Comparison of ENCODE assay signal across 8 cellular contexts in the genomic region with DNA sequence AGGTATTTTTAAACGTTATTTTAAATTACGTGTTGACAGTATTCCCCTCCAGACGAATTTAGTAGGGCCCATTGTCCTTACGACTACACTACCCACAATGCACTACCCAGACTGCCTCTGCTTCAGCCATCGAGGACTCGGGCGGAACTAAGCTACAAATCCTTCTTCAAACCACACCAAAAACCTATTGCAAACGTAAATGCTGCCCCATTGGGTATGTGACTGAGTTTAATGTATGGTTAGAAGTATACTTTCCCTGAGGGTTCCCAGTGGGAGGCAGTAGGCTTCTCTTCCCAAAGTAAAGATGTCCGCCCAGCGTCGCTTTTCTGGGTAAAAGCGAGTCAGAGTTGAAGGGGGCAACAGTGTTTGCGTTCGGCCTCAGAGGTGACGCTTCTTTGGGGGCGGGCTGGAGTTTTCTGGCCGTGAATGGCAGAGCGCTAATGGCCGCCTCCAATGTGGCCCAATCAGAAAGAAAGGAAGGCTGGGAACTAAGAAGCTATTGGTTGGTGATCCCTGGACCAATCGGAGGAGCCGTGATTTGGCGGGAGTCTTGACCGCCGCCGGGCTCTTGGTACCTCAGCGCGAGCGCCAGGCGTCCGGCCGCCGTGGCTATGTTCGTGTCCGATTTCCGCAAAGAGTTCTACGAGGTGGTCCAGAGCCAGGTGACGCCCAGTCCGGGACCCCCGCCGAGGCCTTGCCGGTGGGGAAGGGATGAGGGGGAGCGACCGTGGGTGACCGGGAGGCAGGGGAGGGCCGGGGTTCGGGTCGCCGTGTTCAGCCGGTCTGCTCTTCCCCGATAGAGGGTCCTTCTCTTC. TPM values are rescaled to one million over a fixed set of nuclear protein-coding genes. Genes with fewer than 3 reads are reported as not detected.
DNase-seq lines count a peak whose midpoint lies in the region; ATAC-seq, FAIRE-seq and TF ChIP-seq lines count a peak whose summit lies in the region.

A gene with protein sequence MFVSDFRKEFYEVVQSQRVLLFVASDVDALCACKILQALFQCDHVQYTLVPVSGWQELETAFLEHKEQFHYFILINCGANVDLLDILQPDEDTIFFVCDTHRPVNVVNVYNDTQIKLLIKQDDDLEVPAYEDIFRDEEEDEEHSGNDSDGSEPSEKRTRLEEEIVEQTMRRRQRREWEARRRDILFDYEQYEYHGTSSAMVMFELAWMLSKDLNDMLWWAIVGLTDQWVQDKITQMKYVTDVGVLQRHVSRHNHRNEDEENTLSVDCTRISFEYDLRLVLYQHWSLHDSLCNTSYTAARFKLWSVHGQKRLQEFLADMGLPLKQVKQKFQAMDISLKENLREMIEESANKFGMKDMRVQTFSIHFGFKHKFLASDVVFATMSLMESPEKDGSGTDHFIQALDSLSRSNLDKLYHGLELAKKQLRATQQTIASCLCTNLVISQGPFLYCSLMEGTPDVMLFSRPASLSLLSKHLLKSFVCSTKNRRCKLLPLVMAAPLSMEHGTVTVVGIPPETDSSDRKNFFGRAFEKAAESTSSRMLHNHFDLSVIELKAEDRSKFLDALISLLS (plus strand): TSS at position 563 of the 815 bp plus-strand sequence. CDS start 49 bp downstream, at position 612.

- H3K9me3 Mint-ChIP-seq in endothelial cell (ENCODE audit: unreplicated experiment) (no peaks in the 10 kb centered on the region), mesothelial cell of epicardium (no peaks in the 10 kb centered on the region)

- CTCF ChIA-PET in OCI-LY7 (lab: Charles Lee; ENCODE audit: unreplicated experiment) = no interaction called here

- H2AFZ ChIP-seq in OCI-LY7 (ENCODE audit: low read length) = peak within 1 kb of the TSS; percentile 78

- peak; percentile 74 for ATAC-seq in GM21526 (IDR thresholded peaks at IDR 0.05; ENCODE audit: low FRiP score, unreplicated experiment)

- H3K36me3 ChIP-seq in OCI-LY7 (ENCODE audit: insufficient read depth, low read length) = peaks cover 55% of the 10 kb centered on the region

- intact Hi-C loops in OCI-LY7 (cut with micrococcal nuclease; ENCODE audit: unreplicated experiment) = loop anchor here (5.0 kb wide), 1 partner anchor 32 kb away; a partner anchor contains a TSS

- H3K4me1 ChIP-seq in OCI-LY7 (ENCODE audit: insufficient read depth, low read length, poor library complexity, severe bottlenecking) = peaks cover 14% of the 10 kb centered on the region

- TF ChIP-seq CTCF in D721Med (IDR thresholded peaks at IDR 0.05; ENCODE audit: insufficient read depth, missing control alignments) (no peak), OCI-LY7 (conservative IDR thresholded peaks at IDR 0.05; ENCODE audit: low read length) (no peak), endothelial cell (IDR thresholded peaks at IDR 0.05; ENCODE audit: unreplicated experiment) (no peak), mesothelial cell of epicardium (IDR thresholded peaks at IDR 0.05; ENCODE audit: unreplicated experiment) (no peak)

- H4K20me1 ChIP-seq in OCI-LY7 (ENCODE audit: insufficient read depth, low read length) = peaks cover 19% of the 10 kb centered on the region

- H3K4me1 Mint-ChIP-seq in endothelial cell (ENCODE audit: unreplicated experiment) (peaks cover 25% of the 10 kb centered on the region), mesothelial cell of epicardium (peaks cover 28% of the 10 kb centered on the region)

- DNase-seq in D721Med (ENCODE audit: insufficient read length, low spot score) = peak; percentile 93
- DNase-seq in HuH-7.5 (ENCODE audit: low spot score) = peak; percentile 94
- DNase-seq in OCI-LY7 (ENCODE audit: low spot score) = peak; percentile 98
- DNase-seq in activated T-cell treated with anti-CD3 and anti-CD28 coated beads for 1 hour (ENCODE audit: low read depth) = peak; percentile 84
- peak; percentile 89 for DNase-seq in endothelial cell (ENCODE audit: low spot score)
- DNase-seq in mesothelial cell of epicardium (ENCODE audit: low spot score in 2 of 2, unreplicated experiment in 2 of 2) = peak; percentile 77 to 91
- DNase-seq in stimulated activated CD8-positive, alpha-beta memory T cell treated with anti-CD3 and anti-CD28 coated beads, Interleukin-15, amount 100 ng/mL, for 48 hours (ENCODE audit: low read depth in 2 of 2) = peak; percentile 89 to 91

- H3K4me3 Mint-ChIP-seq in endothelial cell (ENCODE audit: unreplicated experiment) (peak within 1 kb of the TSS; percentile 90), mesothelial cell of epicardium (peak within 1 kb of the TSS; percentile 97)

- FAIRE-seq in D721Med (lab: Jason Lieb, UNC) = peak; percentile 58

- peaks cover 66% of the 10 kb centered on the region for H3K79me2 ChIP-seq in OCI-LY7 (ENCODE audit: insufficient read depth, low read depth, low read length)

- POLR2A ChIA-PET in OCI-LY7 (lab: Charles Lee) = interaction anchor here (0.6 to 1.6 kb wide), 9 partner anchors 52 to 1505 kb away, joined by 3 to 6 read pairs (median 4); no protein-coding TSS in a partner anchor

- peaks cover 3% of the 10 kb centered on the region for H3K27me3 Mint-ChIP-seq in endothelial cell (ENCODE audit: unreplicated experiment)
- H3K27me3 Mint-ChIP-seq in mesothelial cell of epicardium (ENCODE audit: low read depth) = no peaks in the 10 kb centered on the region

- no peaks in the 10 kb centered on the region for H3K9me2 ChIP-seq in OCI-LY7 (ENCODE audit: insufficient read depth, low read length)

- H3K36me3 Mint-ChIP-seq in endothelial cell (ENCODE audit: low read depth, unreplicated experiment) = peaks cover 12% of the 10 kb centered on the region
- H3K36me3 Mint-ChIP-seq in mesothelial cell of epicardium = no peaks in the 10 kb centered on the region

- no TSS peak for BruUV-seq in OCI-LY7 (replicated peaks; lab: Mats Ljungman, UMichigan)

- H3K4me3 ChIP-seq in OCI-LY7 (ENCODE audit: low read depth, low read length, poor library complexity, severe bottlenecking) = peak within 1 kb of the TSS; percentile 94

- peak within 1 kb of the TSS; percentile 99 for H3K27ac Mint-ChIP-seq in endothelial cell (ENCODE audit: unreplicated experiment)
- H3K27ac Mint-ChIP-seq in mesothelial cell of epicardium = peak within 1 kb of the TSS; percentile 99

- H3K27ac ChIP-seq in OCI-LY7 (ENCODE audit: low read depth, low read length, poor library complexity, severe bottlenecking) = peak within 1 kb of the TSS; percentile 75

- peak within 1 kb of the TSS; percentile 100 for H3K4me2 ChIP-seq in OCI-LY7 (ENCODE audit: low read length)

- no peaks in the 10 kb centered on the region for H3K9me3 ChIP-seq in OCI-LY7 (ENCODE audit: low read length)

RNA-seq across cellular contexts. Expression of the gene that starts here (rescaled TPM):
- 80.2 and 90.9 TPM in 2 replicates for total RNA-seq in OCI-LY7 (2014; rRNA removed; shearing (Covaris generic))
- total RNA-seq in OCI-LY7 (2022) (83.0 and 97.1 TPM in 2 replicates), endothelial cell (ENCODE audit: unreplicated experiment) (6.2 TPM), mesothelial cell of epicardium (12.2 to 15.3 TPM (median 12.5 TPM) in 3 replicates)

Comparison
In these comparisons a context has a peak if more than half of its experiments do, and no peak if none do; other contexts are left out.
1. Peak in every context shown above with its lines: DNase-seq, ATAC-seq, H3K4me3 ChIP-seq and H3K27ac ChIP-seq.